Comparison of ENCODE assay signal across 14 cellular contexts in the genomic region with DNA sequence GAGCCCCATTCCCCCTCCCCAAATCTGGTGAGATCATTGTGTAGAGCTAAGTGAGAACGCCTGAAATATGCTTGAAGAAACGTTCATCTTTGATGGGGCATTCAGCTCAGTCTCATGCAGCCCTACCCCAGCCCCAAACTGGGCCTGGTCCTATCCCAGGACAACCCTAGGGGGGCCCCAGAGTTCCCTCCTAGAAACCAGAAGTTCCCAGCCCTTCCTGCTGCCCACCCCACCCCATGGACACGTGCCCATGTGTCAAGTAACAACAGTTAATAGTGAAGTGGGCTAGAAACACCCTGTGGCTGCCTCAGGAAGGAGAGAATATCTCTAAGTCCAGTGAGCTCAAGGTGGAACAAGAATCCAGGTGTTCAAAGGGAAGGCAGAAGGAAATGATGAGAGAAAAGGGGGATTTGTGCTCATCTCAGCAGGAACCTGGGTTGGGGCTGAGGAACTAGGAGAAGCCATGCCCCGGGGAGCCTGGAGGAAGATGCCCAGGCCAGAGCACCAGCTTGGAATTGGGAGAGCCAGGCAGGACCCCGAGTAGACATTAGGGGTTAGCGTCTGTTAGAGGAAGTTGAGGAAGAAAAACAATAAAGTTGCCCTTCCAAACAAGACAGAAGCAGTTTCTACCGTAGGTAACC. TPM values are rescaled to one million over a fixed set of nuclear protein-coding genes. Genes with fewer than 3 reads are reported as not detected.
DNase-seq lines count a peak whose midpoint lies in the region; TF ChIP-seq lines count a peak whose summit lies in the region.
"Had no signal": no experiment of that assay in that cellular context is flagged by ENCODE, and none has a peak within 500 bp of the region (broad histone marks: within the 10 kb centered on the region; RNA-seq: fewer than 3 reads in every experiment).

No MANE protein-coding gene starts in this region.

- H3K9me3 ChIP-seq in stomach (no peaks in the 10 kb centered on the region), uterus (no peaks in the 10 kb centered on the region)
- H3K9me3 ChIP-seq: ovary had no signal

- peaks cover 0 to 13% (median 0%) of the 10 kb centered on the region in 3 donors for H3K27me3 ChIP-seq in stomach
- H3K27me3 ChIP-seq in uterus = no peaks in the 10 kb centered on the region
- H3K27me3 ChIP-seq: ovary had no signal

- peak overlapping the region; percentile 40 for H3K27ac Mint-ChIP-seq in activated T-helper 1 cell treated with anti-CD3 and anti-CD28 coated beads, Interleukin-12 subunit alpha, Interleukin-12 subunit beta, Interleukin-2, Interleukin-4 antibody, amounts not matched to agents 30 ng/mL and 10 ng/mL and 1 ng/mL, durations not matched to agents 14 hours and 24 hours and 36 hours
- H3K27ac Mint-ChIP-seq in immature natural killer cell = peak overlapping the region; percentile 85 to 98 (median 93)

- TF ChIP-seq CTCF in stomach (IDR thresholded peaks at IDR 0.05) (no peak), uterus (IDR thresholded peaks at IDR 0.05) (no peak)

- peaks cover 71% of the 10 kb centered on the region for H3K4me1 Mint-ChIP-seq in activated T-helper 1 cell treated with anti-CD3 and anti-CD28 coated beads, Interleukin-12 subunit alpha, Interleukin-12 subunit beta, Interleukin-2, Interleukin-4 antibody, amounts not matched to agents 30 ng/mL and 10 ng/mL and 1 ng/mL, durations not matched to agents 14 hours and 24 hours and 36 hours (ENCODE audit: low read depth)
- H3K4me1 Mint-ChIP-seq in immature natural killer cell = peaks cover 87 to 92% of the 10 kb centered on the region in 2 donors

- H3K36me3 ChIP-seq in stomach (no peaks in the 10 kb centered on the region), uterus (no peaks in the 10 kb centered on the region)
- H3K36me3 ChIP-seq: ovary had no signal

- no peaks in the 10 kb centered on the region for H3K36me3 Mint-ChIP-seq in activated T-helper 1 cell treated with anti-CD3 and anti-CD28 coated beads, Interleukin-12 subunit alpha, Interleukin-12 subunit beta, Interleukin-2, Interleukin-4 antibody, amounts not matched to agents 30 ng/mL and 10 ng/mL and 1 ng/mL, durations not matched to agents 14 hours and 24 hours and 36 hours (ENCODE audit: low read depth)
- peaks cover 0 to 2% (median 0%) of the 10 kb centered on the region in 3 donors for H3K36me3 Mint-ChIP-seq in immature natural killer cell

- H3K27ac ChIP-seq in stomach (peak overlapping the region in 1 of 5 donors; percentile 88), uterus (peak overlapping the region in 1 of 2 donors; percentile 66)
- H3K27ac ChIP-seq: ovary had no signal

- WGBS in stomach, 5 donors = 74 to 80% (median 75%) methylated on average over 7 of the region's 7 CpGs

- H3K4me3 ChIP-seq in stomach (no peak overlapping the region), uterus (no peak overlapping the region)
- H3K4me3 ChIP-seq: lung, ovary had no signal

- H3K9me3 Mint-ChIP-seq in activated T-helper 1 cell treated with anti-CD3 and anti-CD28 coated beads, Interleukin-12 subunit alpha, Interleukin-12 subunit beta, Interleukin-2, Interleukin-4 antibody, amounts not matched to agents 30 ng/mL and 10 ng/mL and 1 ng/mL, durations not matched to agents 14 hours and 24 hours and 36 hours = no peaks in the 10 kb centered on the region
- no peaks in the 10 kb centered on the region for H3K9me3 Mint-ChIP-seq in immature natural killer cell

- H3K27me3 Mint-ChIP-seq in activated T-helper 1 cell treated with anti-CD3 and anti-CD28 coated beads, Interleukin-12 subunit alpha, Interleukin-12 subunit beta, Interleukin-2, Interleukin-4 antibody, amounts not matched to agents 30 ng/mL and 10 ng/mL and 1 ng/mL, durations not matched to agents 14 hours and 24 hours and 36 hours (ENCODE audit: insufficient read depth) = peaks cover 2% of the 10 kb centered on the region
- peaks cover 9 to 12% (median 10%) of the 10 kb centered on the region in 3 donors for H3K27me3 Mint-ChIP-seq in immature natural killer cell (ENCODE audit: low read depth in 3 of 3)

- H3K4me1 ChIP-seq in stomach (peaks cover 8 to 39% (median 15%) of the 10 kb centered on the region in 4 donors), uterus (peaks cover 0 to 4% of the 10 kb centered on the region in 2 donors)

- intact Hi-C loops in activated T-helper 1 cell treated with anti-CD3 and anti-CD28 coated beads, Interleukin-12 subunit alpha, Interleukin-12 subunit beta, Interleukin-2, Interleukin-4 antibody, amounts not matched to agents 30 ng/mL and 10 ng/mL and 1 ng/mL, durations not matched to agents 14 hours and 24 hours and 36 hours (cut with micrococcal nuclease) = loop anchor here (1.0 to 5.0 kb wide), 5 partner anchors 20 to 101 kb away; a partner anchor contains a TSS
- intact Hi-C loops in stomach (cut with DNase I; ENCODE audit: low total_unique reads) (loop anchor here (5.0 kb wide), 1 partner anchor 102 kb away; no protein-coding TSS in a partner anchor), uterus (cut with DNase I; ENCODE audit: low total_unique reads) (no loop called here)

- no peak for TF ChIP-seq EP300 in stomach (IDR thresholded peaks at IDR 0.05)

- peak; percentile 53 for DNase-seq in activated CD8-positive, alpha-beta memory T cell treated with anti-CD3 and anti-CD28 coated beads for 24 hours
- no peak for DNase-seq in activated CD8-positive, alpha-beta memory T cell treated with anti-CD3 and anti-CD28 coated beads, Interleukin-2, amount 50 U/mL, for 4 hours
- no peak for DNase-seq in activated T-helper 1 cell treated with anti-CD3 and anti-CD28 coated beads, Interleukin-12 subunit alpha, Interleukin-12 subunit beta, Interleukin-2, Interleukin-4 antibody, amounts not matched to agents 30 ng/mL and 10 ng/mL and 1 ng/mL, durations not matched to agents 14 hours and 24 hours and 36 hours (ENCODE audit: low spot score)
- DNase-seq in immature natural killer cell = no peak
- DNase-seq in stomach = peak; percentile 17
- DNase-seq in NCI-H146 (lab: John Stamatoyannopoulos, UW) = no peak
- no peak for DNase-seq in uterus
- no peak for DNase-seq in anterior cingulate cortex (lab: John Stamatoyannopoulos, UW)
- DNase-seq: activated CD4-positive, alpha-beta T cell treated with anti-CD3 and anti-CD28 coated beads for 4 hours; activated naive CD4-positive, alpha-beta T cell treated with Interleukin-2 at 50 U/mL for 16 hours; DMS53; NCI-H2171 treated with DMSO at 0.1 percent for 48 hours; ovary had no signal

- TF ChIP-seq POLR2A in stomach (IDR thresholded peaks at IDR 0.05) = no peak
- TF ChIP-seq POLR2A in uterus (IDR thresholded peaks at IDR 0.05) = no peak

- H3K4me3 Mint-ChIP-seq in activated T-helper 1 cell treated with anti-CD3 and anti-CD28 coated beads, Interleukin-12 subunit alpha, Interleukin-12 subunit beta, Interleukin-2, Interleukin-4 antibody, amounts not matched to agents 30 ng/mL and 10 ng/mL and 1 ng/mL, durations not matched to agents 14 hours and 24 hours and 36 hours = no peak overlapping the region
- H3K4me3 Mint-ChIP-seq in immature natural killer cell = peak overlapping the region; percentile 68 to 89 (median 82)

RNA-seq across cellular contexts. Expression of a gene that starts 20.1 kb away (rescaled TPM):
- 164 and 172 TPM in 2 replicates for total RNA-seq in activated T-helper 1 cell treated with anti-CD3 and anti-CD28 coated beads, Interleukin-12 subunit alpha, Interleukin-12 subunit beta, Interleukin-2, Interleukin-4 antibody, amounts not matched to agents 30 ng/mL and 10 ng/mL and 1 ng/mL, durations not matched to agents 14 hours and 24 hours and 36 hours
- polyA plus RNA-seq in immature natural killer cell (10 to 100 TPM; 34.4 to 77.5 (median 73.1) TPM), stomach (10 to 100 TPM in 1 of 3 donors, 1 to 10 TPM in 2; 9.0 to 11.3 (median 9.6) TPM)
- total RNA-seq in stomach (10 to 100 TPM; 17.5 to 63.8 (median 49.0) TPM), uterus (10 to 100 TPM; 11.5 to 30.6 (median 24.4) TPM)

RNA-seq across cellular contexts. Expression of a gene that starts 41.2 kb away (rescaled TPM):
- 31.3 and 38.9 TPM in 2 replicates for total RNA-seq in activated T-helper 1 cell treated with anti-CD3 and anti-CD28 coated beads, Interleukin-12 subunit alpha, Interleukin-12 subunit beta, Interleukin-2, Interleukin-4 antibody, amounts not matched to agents 30 ng/mL and 10 ng/mL and 1 ng/mL, durations not matched to agents 14 hours and 24 hours and 36 hours
- 100 to 1,000 TPM in 1 of 3 donors, 10 to 100 TPM in 2; 65.1 to 109 (median 81.0) TPM for polyA plus RNA-seq in immature natural killer cell
- 100 to 1,000 TPM in 1 of 5 donors, 10 to 100 TPM in 3, 1 to 10 TPM in 1; 9.5 to 111 (median 28.0) TPM for total RNA-seq in stomach
- polyA plus RNA-seq in stomach = 10 to 100 TPM; 51.0 to 61.5 (median 59.7) TPM
- total RNA-seq in uterus = 10 to 100 TPM in 1 of 4 donors, 1 to 10 TPM in 2, not detected in 1; 6.5 to 22.6 (median 8.4) TPM

Comparison
In these comparisons a context has a peak if more than half of its experiments do, and no peak if none do; other contexts are left out.
1. DNase-seq: peak in activated CD8-positive, alpha-beta memory T cell treated with anti-CD3 and anti-CD28 coated beads for 24 hours (single experiment) and stomach (single experiment); none in activated CD8-positive, alpha-beta memory T cell treated with anti-CD3 and anti-CD28 coated beads, Interleukin-2, amount 50 U/mL, for 4 hours (single experiment), activated T-helper 1 cell treated with anti-CD3 and anti-CD28 coated beads, Interleukin-12 subunit alpha, Interleukin-12 subunit beta, Interleukin-2, Interleukin-4 antibody, amounts not matched to agents 30 ng/mL and 10 ng/mL and 1 ng/mL, durations not matched to agents 14 hours and 24 hours and 36 hours (single experiment), immature natural killer cell (0 of 3), NCI-H146 (single experiment), uterus (0 of 2) and anterior cingulate cortex (0 of 58).